ENCODE assay signal across 1 cellular context in the genomic region with DNA sequence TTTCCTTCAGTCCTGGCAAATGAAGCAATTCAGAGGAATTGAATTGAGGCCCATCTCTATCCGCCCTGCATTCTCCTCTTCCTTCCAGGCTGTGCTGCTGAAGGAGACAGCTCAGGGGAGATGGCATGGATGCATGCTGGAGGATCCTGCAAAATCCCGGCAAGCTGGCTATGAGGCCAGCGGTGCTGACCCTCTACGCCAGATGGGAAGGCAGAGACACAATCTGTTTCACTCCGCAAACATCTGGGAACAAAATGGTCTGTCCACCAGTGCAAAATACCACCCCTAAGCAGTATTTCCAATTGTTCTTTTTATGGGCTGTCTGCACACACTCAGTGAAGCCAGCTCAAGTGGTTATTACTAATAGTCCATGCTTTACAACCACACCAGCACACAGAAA.
TF ChIP-seq lines count a peak whose summit lies in the region.

No MANE protein-coding gene starts in this region.

TF ChIP-seq in GM23338, 12 proteins besides CTCF, POLR2A, EP300 and RAD21 (continued from another document):
- TF ChIP-seq, protein P1, sequence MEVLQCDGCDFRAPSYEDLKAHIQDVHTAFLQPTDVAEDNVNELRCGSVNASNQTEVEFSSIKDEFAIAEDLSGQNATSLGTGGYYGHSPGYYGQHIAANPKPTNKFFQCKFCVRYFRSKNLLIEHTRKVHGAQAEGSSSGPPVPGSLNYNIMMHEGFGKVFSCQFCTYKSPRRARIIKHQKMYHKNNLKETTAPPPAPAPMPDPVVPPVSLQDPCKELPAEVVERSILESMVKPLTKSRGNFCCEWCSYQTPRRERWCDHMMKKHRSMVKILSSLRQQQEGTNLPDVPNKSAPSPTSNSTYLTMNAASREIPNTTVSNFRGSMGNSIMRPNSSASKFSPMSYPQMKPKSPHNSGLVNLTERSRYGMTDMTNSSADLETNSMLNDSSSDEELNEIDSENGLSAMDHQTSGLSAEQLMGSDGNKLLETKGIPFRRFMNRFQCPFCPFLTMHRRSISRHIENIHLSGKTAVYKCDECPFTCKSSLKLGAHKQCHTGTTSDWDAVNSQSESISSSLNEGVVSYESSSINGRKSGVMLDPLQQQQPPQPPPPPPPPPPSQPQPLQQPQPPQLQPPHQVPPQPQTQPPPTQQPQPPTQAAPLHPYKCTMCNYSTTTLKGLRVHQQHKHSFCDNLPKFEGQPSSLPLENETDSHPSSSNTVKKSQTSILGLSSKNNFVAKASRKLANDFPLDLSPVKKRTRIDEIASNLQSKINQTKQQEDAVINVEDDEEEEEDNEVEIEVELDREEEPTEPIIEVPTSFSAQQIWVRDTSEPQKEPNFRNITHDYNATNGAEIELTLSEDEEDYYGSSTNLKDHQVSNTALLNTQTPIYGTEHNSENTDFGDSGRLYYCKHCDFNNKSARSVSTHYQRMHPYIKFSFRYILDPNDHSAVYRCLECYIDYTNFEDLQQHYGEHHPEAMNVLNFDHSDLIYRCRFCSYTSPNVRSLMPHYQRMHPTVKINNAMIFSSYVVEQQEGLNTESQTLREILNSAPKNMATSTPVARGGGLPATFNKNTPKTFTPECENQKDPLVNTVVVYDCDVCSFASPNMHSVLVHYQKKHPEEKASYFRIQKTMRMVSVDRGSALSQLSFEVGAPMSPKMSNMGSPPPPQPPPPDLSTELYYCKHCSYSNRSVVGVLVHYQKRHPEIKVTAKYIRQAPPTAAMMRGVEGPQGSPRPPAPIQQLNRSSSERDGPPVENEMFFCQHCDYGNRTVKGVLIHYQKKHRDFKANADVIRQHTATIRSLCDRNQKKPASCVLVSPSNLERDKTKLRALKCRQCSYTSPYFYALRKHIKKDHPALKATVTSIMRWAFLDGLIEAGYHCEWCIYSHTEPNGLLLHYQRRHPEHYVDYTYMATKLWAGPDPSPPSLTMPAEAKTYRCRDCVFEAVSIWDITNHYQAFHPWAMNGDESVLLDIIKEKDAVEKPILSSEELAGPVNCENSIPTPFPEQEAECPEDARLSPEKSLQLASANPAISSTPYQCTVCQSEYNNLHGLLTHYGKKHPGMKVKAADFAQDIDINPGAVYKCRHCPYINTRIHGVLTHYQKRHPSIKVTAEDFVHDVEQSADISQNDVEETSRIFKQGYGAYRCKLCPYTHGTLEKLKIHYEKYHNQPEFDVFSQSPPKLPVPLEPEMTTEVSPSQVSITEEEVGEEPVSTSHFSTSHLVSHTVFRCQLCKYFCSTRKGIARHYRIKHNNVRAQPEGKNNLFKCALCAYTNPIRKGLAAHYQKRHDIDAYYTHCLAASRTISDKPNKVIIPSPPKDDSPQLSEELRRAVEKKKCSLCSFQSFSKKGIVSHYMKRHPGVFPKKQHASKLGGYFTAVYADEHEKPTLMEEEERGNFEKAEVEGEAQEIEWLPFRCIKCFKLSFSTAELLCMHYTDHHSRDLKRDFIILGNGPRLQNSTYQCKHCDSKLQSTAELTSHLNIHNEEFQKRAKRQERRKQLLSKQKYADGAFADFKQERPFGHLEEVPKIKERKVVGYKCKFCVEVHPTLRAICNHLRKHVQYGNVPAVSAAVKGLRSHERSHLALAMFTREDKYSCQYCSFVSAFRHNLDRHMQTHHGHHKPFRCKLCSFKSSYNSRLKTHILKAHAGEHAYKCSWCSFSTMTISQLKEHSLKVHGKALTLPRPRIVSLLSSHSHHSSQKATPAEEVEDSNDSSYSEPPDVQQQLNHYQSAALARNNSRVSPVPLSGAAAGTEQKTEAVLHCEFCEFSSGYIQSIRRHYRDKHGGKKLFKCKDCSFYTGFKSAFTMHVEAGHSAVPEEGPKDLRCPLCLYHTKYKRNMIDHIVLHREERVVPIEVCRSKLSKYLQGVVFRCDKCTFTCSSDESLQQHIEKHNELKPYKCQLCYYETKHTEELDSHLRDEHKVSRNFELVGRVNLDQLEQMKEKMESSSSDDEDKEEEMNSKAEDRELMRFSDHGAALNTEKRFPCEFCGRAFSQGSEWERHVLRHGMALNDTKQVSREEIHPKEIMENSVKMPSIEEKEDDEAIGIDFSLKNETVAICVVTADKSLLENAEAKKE (CRISPR knock-in tag; IDR thresholded peaks at IDR 0.05): no peak
- no peak for TF ChIP-seq ZNF114 (CRISPR knock-in tag; IDR thresholded peaks at IDR 0.05)
- TF ChIP-seq CREB1 (CRISPR knock-in tag; IDR thresholded peaks at IDR 0.05; ENCODE audit: low read depth): no peak
- TF ChIP-seq STAT1 (IDR thresholded peaks at IDR 0.05; ENCODE audit: unreplicated experiment): no peak
- no peak for TF ChIP-seq EZH2 (IDR thresholded peaks at IDR 0.05; ENCODE audit: low read depth, unreplicated experiment)
- TF ChIP-seq, protein P2, sequence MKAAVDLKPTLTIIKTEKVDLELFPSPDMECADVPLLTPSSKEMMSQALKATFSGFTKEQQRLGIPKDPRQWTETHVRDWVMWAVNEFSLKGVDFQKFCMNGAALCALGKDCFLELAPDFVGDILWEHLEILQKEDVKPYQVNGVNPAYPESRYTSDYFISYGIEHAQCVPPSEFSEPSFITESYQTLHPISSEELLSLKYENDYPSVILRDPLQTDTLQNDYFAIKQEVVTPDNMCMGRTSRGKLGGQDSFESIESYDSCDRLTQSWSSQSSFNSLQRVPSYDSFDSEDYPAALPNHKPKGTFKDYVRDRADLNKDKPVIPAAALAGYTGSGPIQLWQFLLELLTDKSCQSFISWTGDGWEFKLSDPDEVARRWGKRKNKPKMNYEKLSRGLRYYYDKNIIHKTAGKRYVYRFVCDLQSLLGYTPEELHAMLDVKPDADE (IDR thresholded peaks at IDR 0.05): no peak
- no peak for TF ChIP-seq JUNB (IDR thresholded peaks at IDR 0.05; ENCODE audit: unreplicated experiment)
- TF ChIP-seq EZH2phosphoT487 (IDR thresholded peaks at IDR 0.05; ENCODE audit: unreplicated experiment): no peak
- TF ChIP-seq NANOG (IDR thresholded peaks at IDR 0.05; ENCODE audit: borderline replicate concordance): no peak
- no peak for TF ChIP-seq POLR2AphosphoS5 (IDR thresholded peaks at IDR 0.05; ENCODE audit: low read depth)
- TF ChIP-seq ZNF331 (CRISPR knock-in tag; IDR thresholded peaks at IDR 0.05; ENCODE audit: low read depth): no peak
TF ChIP-seq in GM23338: peak in this region for 0.
